28 cellular contexts compared by ENCODE assay signal in genomic region chr3:169818330-169818729, GRCh38. TPM values are rescaled to one million over a fixed set of nuclear protein-coding genes. Genes with fewer than 3 reads are reported as not detected.
A peak's percentile ranks its signal among the peaks of the same experiment; 100 is the strongest.
DNase-seq lines count a peak whose midpoint lies in the region; ATAC-seq and TF ChIP-seq lines count a peak whose summit lies in the region.
"Had no signal": no experiment of that assay in that cellular context is flagged by ENCODE, and none has a peak within 500 bp of the region (broad histone marks: within the 10 kb centered on the region; RNA-seq: fewer than 3 reads in every experiment).

No MANE protein-coding gene starts in this region.

- H3K4me3 ChIP-seq in ACC112 (ENCODE audit: low read depth, low read length) (no peak overlapping the region), BE2C (ENCODE audit: low read depth, low read length) (no peak overlapping the region)
- H3K4me3 ChIP-seq: body of pancreas, prostate gland, upper lobe of right lung had no signal

- POLR2A ChIA-PET in HEK293T (lab: Yijun Ruan, JAX): interaction anchor here (0.9 kb wide), 1 partner anchor 49 kb away, joined by 3 read pairs; the partner anchor contains the start of gene ACTRT3

- no peaks in the 10 kb centered on the region for H3K27me3 ChIP-seq in ACC112 (ENCODE audit: insufficient read depth, low read length)
- H3K27me3 ChIP-seq in BE2C: no peaks in the 10 kb centered on the region
- H3K27me3 ChIP-seq: body of pancreas, upper lobe of right lung had no signal

- no peaks in the 10 kb centered on the region for H3K36me3 ChIP-seq in ACC112 (ENCODE audit: insufficient read depth, low read length)
- H3K36me3 ChIP-seq in BE2C: no peaks in the 10 kb centered on the region
- H3K36me3 ChIP-seq: prostate gland, upper lobe of right lung, WERI-Rb-1 had no signal

- peak; percentile 38 for DNase-seq in HT1080 (ENCODE audit: low read depth)
- DNase-seq in astrocyte of the hippocampus (ENCODE audit: low read depth, low spot score): peak; percentile 42
- peak; percentile 67 for DNase-seq in iris pigment epithelial cell (ENCODE audit: low read depth)
- no peak for DNase-seq in HEK293T (ENCODE audit: extremely low spot score)
- DNase-seq in BE2C: no peak
- no peak for DNase-seq in DMS53 (lab: John Stamatoyannopoulos, UW)
- DNase-seq: 8988T; activated CD4-positive, alpha-beta memory T cell treated with anti-CD3 and anti-CD28 coated beads for 36 hours; activated naive CD4-positive, alpha-beta T cell treated with anti-CD3 and anti-CD28 coated beads, Interleukin-2, amount 50 U/mL, for 16 hours; body of pancreas; dermis blood vessel endothelial cell; DMS 273 treated with DMSO at 0.1 percent for 48 hours; left cardiac atrium; NCI-H1436; NCI-H2171; NCI-H748 treated with DMSO at 0.1 percent for 48 hours; SIG-M5; small intestine; stimulated activated CD4-positive, alpha-beta T cell treated with anti-CD3 and anti-CD28 coated beads, Interleukin-4, amount 100 ng/mL, for 24 hours; upper lobe of right lung; WERI-Rb-1 had no signal

- peak overlapping the region; percentile 58 for H2AFZ ChIP-seq in ACC112 (ENCODE audit: low read length, unreplicated experiment)

- H3K4me1 ChIP-seq in ACC112 (ENCODE audit: control insufficient read depth, insufficient read depth, low read length, unreplicated experiment): peaks cover 5% of the 10 kb centered on the region
- no peaks in the 10 kb centered on the region for H3K4me1 ChIP-seq in BE2C
- H3K4me1 ChIP-seq: body of pancreas, prostate gland, upper lobe of right lung had no signal

- H3K27ac ChIP-seq in ACC112 (ENCODE audit: low read depth, low read length): no peak overlapping the region
- H3K27ac ChIP-seq: body of pancreas, prostate gland, upper lobe of right lung, WERI-Rb-1 had no signal

- ATAC-seq in HG03139 (IDR thresholded peaks at IDR 0.05; ENCODE audit: unreplicated experiment): no peak
- ATAC-seq: body of pancreas, left cardiac atrium, upper lobe of right lung had no signal

- TF ChIP-seq CTCF in BE2C (IDR thresholded peaks at IDR 0.05; ENCODE audit: low read depth, low read length): no peak

- no peaks in the 10 kb centered on the region for H3K79me2 ChIP-seq in ACC112 (ENCODE audit: control insufficient read depth, insufficient read depth, low read length, unreplicated experiment)

- H3K9me3 ChIP-seq in BE2C: no peaks in the 10 kb centered on the region
- H3K9me3 ChIP-seq: prostate gland, upper lobe of right lung had no signal

- CTCF ChIA-PET in HEK293T (lab: Yijun Ruan, JAX): no interaction called here

TF ChIP-seq in HEK293T, 16 proteins besides CTCF, POLR2A, EP300 and RAD21:
- TF ChIP-seq SP1 (IDR thresholded peaks at IDR 0.05) (no peak), TARDBP (IDR thresholded peaks at IDR 0.05) (no peak), NFRKB (IDR thresholded peaks at IDR 0.05) (no peak), FOXA1 (IDR thresholded peaks at IDR 0.05) (no peak), FOXM1 (IDR thresholded peaks at IDR 0.05; ENCODE audit: borderline replicate concordance) (no peak), ARNT (IDR thresholded peaks at IDR 0.05) (no peak), CTBP1 (IDR thresholded peaks at IDR 0.05; ENCODE audit: borderline replicate concordance) (no peak), BHLHE40 (IDR thresholded peaks at IDR 0.05; ENCODE audit: borderline replicate concordance) (no peak), L3MBTL2 (conservative IDR thresholded peaks at IDR 0.05) (no peak), ELF4 (IDR thresholded peaks at IDR 0.05) (no peak), FOXK2 (IDR thresholded peaks at IDR 0.05) (no peak), ZNF384 (IDR thresholded peaks at IDR 0.05) (no peak)

RNA-seq across cellular contexts. Expression of gene LRRC34, which starts 5.6 kb away (rescaled TPM):
- not detected in 2 replicates for total RNA-seq in HT1080 (2014; rRNA removed; shearing (Covaris generic))
- polyA plus RNA-seq in HT1080 (2015; cell fraction: cytosol; rRNA removed): 0.12 TPM in 1 of 2 replicates, not detected in the other
- 0.06 and 0.14 TPM in 2 replicates for polyA plus RNA-seq in HT1080 (2015; cell fraction: nucleus; rRNA removed)
- 2.6 TPM for polyA plus RNA-seq in BE2C (2012; ENCODE audit: insufficient read depth, insufficient read length, low read depth)

RNA-seq across cellular contexts. Expression of gene LRRIQ4, which starts 5.7 kb away (rescaled TPM):
- not detected in 2 replicates for total RNA-seq in HT1080 (2014; rRNA removed; shearing (Covaris generic))
- polyA plus RNA-seq in HT1080 (2015; cell fraction: cytosol; rRNA removed): not detected in 2 replicates
- not detected in 2 replicates for polyA plus RNA-seq in HT1080 (2015; cell fraction: nucleus; rRNA removed)
- not detected for polyA plus RNA-seq in BE2C (2012; ENCODE audit: insufficient read depth, insufficient read length, low read depth)
- total RNA-seq: body of pancreas; dermis blood vessel endothelial cell; endothelial cell of umbilical vein; T-helper 1 cell treated with Interleukin-12 subunit alpha and Interleukin-12 subunit beta and Interleukin-4 antibody, amounts not matched to agents 30 ng/mL and 1 ng/mL, for 36 hours had no signal
- polyA plus RNA-seq: CD14-positive monocyte, small intestine had no signal

RNA-seq across cellular contexts. Expression of gene MYNN, which starts 45.1 kb away (rescaled TPM):
- total RNA-seq in HT1080 (2014; rRNA removed; shearing (Covaris generic)): 23.1 and 23.6 TPM in 2 replicates
- polyA plus RNA-seq in HT1080 (2015; cell fraction: cytosol; rRNA removed): 17.3 and 21.8 TPM in 2 replicates
- 39.5 and 42.2 TPM in 2 replicates for polyA plus RNA-seq in HT1080 (2015; cell fraction: nucleus; rRNA removed)
- 27.0 TPM for polyA plus RNA-seq in BE2C (2012; ENCODE audit: insufficient read depth, insufficient read length, low read depth)

RNA-seq across cellular contexts. Expression of gene ACTRT3, which starts 49.0 kb away (rescaled TPM):
- not detected in 2 replicates for total RNA-seq in HT1080 (2014; rRNA removed; shearing (Covaris generic))
- polyA plus RNA-seq in HT1080 (2015; cell fraction: cytosol; rRNA removed): 0.06 TPM in 1 of 2 replicates, not detected in the other
- polyA plus RNA-seq in HT1080 (2015; cell fraction: nucleus; rRNA removed): 0.11 TPM in 1 of 2 replicates, not detected in the other
- 2.4 TPM for polyA plus RNA-seq in BE2C (2012; ENCODE audit: insufficient read depth, insufficient read length, low read depth)

RNA-seq across cellular contexts. Expression of gene LRRC31, which starts 51.4 kb away (rescaled TPM):
- not detected in 2 replicates for total RNA-seq in HT1080 (2014; rRNA removed; shearing (Covaris generic))
- not detected in 2 replicates for polyA plus RNA-seq in HT1080 (2015; cell fraction: cytosol; rRNA removed)
- not detected in 2 replicates for polyA plus RNA-seq in HT1080 (2015; cell fraction: nucleus; rRNA removed)
- not detected for polyA plus RNA-seq in BE2C (2012; ENCODE audit: insufficient read depth, insufficient read length, low read depth)
- total RNA-seq: activated CD4-positive, alpha-beta memory T cell treated with anti-CD3 and anti-CD28 coated beads for 36 hours; dermis blood vessel endothelial cell; endothelial cell of umbilical vein; left cardiac atrium; OCI-LY7; T-helper 1 cell treated with Interleukin-12 subunit alpha and Interleukin-12 subunit beta and Interleukin-4 antibody, amounts not matched to agents 30 ng/mL and 1 ng/mL, for 36 hours had no signal
- polyA plus RNA-seq: CD14-positive monocyte, endothelial cell of umbilical vein had no signal

Comparison
In these comparisons a context has a peak if more than half of its experiments do, and no peak if none do; other contexts are left out.
1. DNase-seq: peak in HT1080 (single experiment), astrocyte of the hippocampus (single experiment) and iris pigment epithelial cell (single experiment); none in HEK293T (single experiment), BE2C (single experiment) and DMS53 (single experiment).